In the genomic region with DNA sequence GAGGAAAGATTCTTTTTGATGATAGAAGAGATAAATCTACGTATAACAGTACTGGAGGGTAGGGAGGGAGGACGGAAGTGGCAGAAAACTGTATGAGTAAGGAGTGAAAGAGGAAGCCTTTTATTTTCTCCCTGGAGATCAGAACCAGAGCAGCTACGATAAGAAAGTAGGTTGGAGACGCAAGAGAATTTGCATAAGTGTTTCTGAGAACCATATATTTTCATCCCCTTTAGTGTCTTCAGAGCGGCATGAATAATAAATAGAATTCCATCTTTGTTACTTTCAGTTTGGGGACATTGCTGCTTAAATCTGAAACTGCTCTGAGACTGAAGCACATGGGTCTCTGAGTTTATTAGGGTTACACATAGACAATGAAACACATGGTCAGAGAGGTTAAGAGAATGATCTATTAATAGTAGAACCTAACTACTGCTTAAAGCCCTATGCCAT, we compare ENCODE assay signal across 9 cellular contexts.
DNase-seq lines count a peak whose midpoint lies in the region; ATAC-seq, FAIRE-seq and TF ChIP-seq lines count a peak whose summit lies in the region.
"Had no signal": no experiment of that assay in that cellular context is flagged by ENCODE, and none has a peak within 500 bp of the region (broad histone marks: within the 10 kb centered on the region; RNA-seq: fewer than 3 reads in every experiment).

No MANE protein-coding gene starts in this region.

- H3K27ac Mint-ChIP-seq in activated T-helper 1 cell treated with anti-CD3 and anti-CD28 coated beads, Interleukin-12 subunit alpha, Interleukin-12 subunit beta, Interleukin-2, Interleukin-4 antibody, amounts not matched to agents 30 ng/mL and 10 ng/mL and 1 ng/mL, durations not matched to agents 14 hours and 24 hours and 36 hours = peak overlapping the region; percentile 72

- peak overlapping the region; percentile 71 to 85 (median 80) for H3K4me2 ChIP-seq in BLaER1 treated with 17β-estradiol and CSF1 and Interleukin-3, amounts not matched to agents 10 nM and 100 nM

- no peaks in the 10 kb centered on the region for H3K27me3 Mint-ChIP-seq in activated T-helper 1 cell treated with anti-CD3 and anti-CD28 coated beads, Interleukin-12 subunit alpha, Interleukin-12 subunit beta, Interleukin-2, Interleukin-4 antibody, amounts not matched to agents 30 ng/mL and 10 ng/mL and 1 ng/mL, durations not matched to agents 14 hours and 24 hours and 36 hours (ENCODE audit: insufficient read depth)

- H3K27me3 ChIP-seq in BLaER1 treated with 17β-estradiol and CSF1 and Interleukin-3, amounts not matched to agents 10 nM and 100 nM = peaks cover 0 to 16% (median 0%) of the 10 kb centered on the region in 11 experiments; a peak in 2 of 22 replicates
- H3K27me3 ChIP-seq in skeletal muscle tissue (ENCODE audit: control insufficient read depth in 3 of 3, insufficient read depth in 3 of 3, low read length in 3 of 3) = no peaks in the 10 kb centered on the region
- H3K27me3 ChIP-seq in thyroid gland = no peaks in the 10 kb centered on the region
- H3K27me3 ChIP-seq: cardiac muscle cell had no signal

- peak overlapping the region; percentile 45 for H3K4me3 Mint-ChIP-seq in activated T-helper 1 cell treated with anti-CD3 and anti-CD28 coated beads, Interleukin-12 subunit alpha, Interleukin-12 subunit beta, Interleukin-2, Interleukin-4 antibody, amounts not matched to agents 30 ng/mL and 10 ng/mL and 1 ng/mL, durations not matched to agents 14 hours and 24 hours and 36 hours

- no peaks in the 10 kb centered on the region for H3K36me3 ChIP-seq in BLaER1 treated with 17β-estradiol and CSF1 and Interleukin-3, amounts not matched to agents 10 nM and 100 nM
- H3K36me3 ChIP-seq in skeletal muscle tissue (ENCODE audit: control insufficient read depth in 3 of 3, insufficient read depth in 3 of 3, low read length in 3 of 3) = no peaks in the 10 kb centered on the region
- H3K36me3 ChIP-seq in thyroid gland = no peaks in the 10 kb centered on the region
- H3K36me3 ChIP-seq: cardiac muscle cell had no signal

- ATAC-seq in HG03175 (IDR thresholded peaks at IDR 0.05; ENCODE audit: unreplicated experiment) = peak; percentile 92
- no peak for ATAC-seq in left cardiac atrium

- WGBS in thyroid gland, 2 donors = 68 to 70% methylated on average over 5 of the region's 5 CpGs

- H3K9me3 Mint-ChIP-seq in activated T-helper 1 cell treated with anti-CD3 and anti-CD28 coated beads, Interleukin-12 subunit alpha, Interleukin-12 subunit beta, Interleukin-2, Interleukin-4 antibody, amounts not matched to agents 30 ng/mL and 10 ng/mL and 1 ng/mL, durations not matched to agents 14 hours and 24 hours and 36 hours = no peaks in the 10 kb centered on the region

- peaks cover 42 to 64% (median 60%) of the 10 kb centered on the region in 10 experiments for H3K4me1 ChIP-seq in BLaER1 treated with 17β-estradiol and CSF1 and Interleukin-3, amounts not matched to agents 10 nM and 100 nM
- H3K4me1 ChIP-seq in skeletal muscle tissue (ENCODE audit: control insufficient read depth in 3 of 3, insufficient read depth in 3 of 3, low read length in 3 of 3) = peaks cover 0 to 11% (median 0%) of the 10 kb centered on the region in 3 donors
- H3K4me1 ChIP-seq in thyroid gland = no peaks in the 10 kb centered on the region

- H3K4me1 Mint-ChIP-seq in activated T-helper 1 cell treated with anti-CD3 and anti-CD28 coated beads, Interleukin-12 subunit alpha, Interleukin-12 subunit beta, Interleukin-2, Interleukin-4 antibody, amounts not matched to agents 30 ng/mL and 10 ng/mL and 1 ng/mL, durations not matched to agents 14 hours and 24 hours and 36 hours (ENCODE audit: low read depth) = peaks cover 50% of the 10 kb centered on the region

- no peaks in the 10 kb centered on the region for H4K20me1 ChIP-seq in BLaER1 treated with 17β-estradiol and CSF1 and Interleukin-3, amounts not matched to agents 10 nM and 100 nM

- peak overlapping the region in 7 of 10 experiments; percentile 5 to 54 (median 16); a peak in 7 of 20 replicates for H3K4me3 ChIP-seq in BLaER1 treated with 17β-estradiol and CSF1 and Interleukin-3, amounts not matched to agents 10 nM and 100 nM
- peak overlapping the region in 2 of 3 donors; percentile 8 to 38 for H3K4me3 ChIP-seq in skeletal muscle tissue (ENCODE audit: low read length in 3 of 3)
- no peak overlapping the region for H3K4me3 ChIP-seq in thyroid gland (replicated peaks in 1 of 3)
- H3K4me3 ChIP-seq: cardiac muscle cell had no signal

- intact Hi-C loops in activated T-helper 1 cell treated with anti-CD3 and anti-CD28 coated beads, Interleukin-12 subunit alpha, Interleukin-12 subunit beta, Interleukin-2, Interleukin-4 antibody, amounts not matched to agents 30 ng/mL and 10 ng/mL and 1 ng/mL, durations not matched to agents 14 hours and 24 hours and 36 hours (cut with micrococcal nuclease) = loop anchor here (1.0 to 2.0 kb wide), 4 partner anchors 15 to 232 kb away; no protein-coding TSS in a partner anchor
- intact Hi-C loops in thyroid gland (cut with DNase I) (no loop called here), left cardiac atrium (cut with DNase I) (no loop called here)

- no peaks in the 10 kb centered on the region for H3K36me3 Mint-ChIP-seq in activated T-helper 1 cell treated with anti-CD3 and anti-CD28 coated beads, Interleukin-12 subunit alpha, Interleukin-12 subunit beta, Interleukin-2, Interleukin-4 antibody, amounts not matched to agents 30 ng/mL and 10 ng/mL and 1 ng/mL, durations not matched to agents 14 hours and 24 hours and 36 hours (ENCODE audit: low read depth)

- peak overlapping the region in 9 of 11 experiments; percentile 1 to 63 (median 53); a peak in 14 of 22 replicates for H3K27ac ChIP-seq in BLaER1 treated with 17β-estradiol and CSF1 and Interleukin-3, amounts not matched to agents 10 nM and 100 nM
- no peak overlapping the region for H3K27ac ChIP-seq in skeletal muscle tissue (ENCODE audit: low read depth, low read length)
- H3K27ac ChIP-seq in thyroid gland = no peak overlapping the region
- H3K27ac ChIP-seq: cardiac muscle cell had no signal

- peak overlapping the region in 5 of 11 experiments; percentile 2 to 46 (median 30); a peak in 8 of 22 replicates for H3K9ac ChIP-seq in BLaER1 treated with 17β-estradiol and CSF1 and Interleukin-3, amounts not matched to agents 10 nM and 100 nM
- peak overlapping the region in 1 of 3 donors; percentile 2 for H3K9ac ChIP-seq in skeletal muscle tissue (ENCODE audit: low read depth in 1 of 3, low read length in 3 of 3)

- FAIRE-seq in GM19239 (lab: Jason Lieb, UNC) = peak; percentile 86

- no peak for TF ChIP-seq POLR2A in thyroid gland (IDR thresholded peaks at IDR 0.05)

- TF ChIP-seq CTCF in thyroid gland (IDR thresholded peaks at IDR 0.05) = no peak

- H3K9me3 ChIP-seq in BLaER1 treated with 17β-estradiol and CSF1 and Interleukin-3, amounts not matched to agents 10 nM and 100 nM (replicated peaks in 1 of 11) = peaks cover 0 to 4% (median 0%) of the 10 kb centered on the region in 11 experiments; a peak in 3 of 22 replicates
- H3K9me3 ChIP-seq in skeletal muscle tissue (ENCODE audit: control insufficient read depth in 3 of 3, low read length in 3 of 3) (no peaks in the 10 kb centered on the region), thyroid gland (no peaks in the 10 kb centered on the region)

- DNase-seq in GM19239 (ENCODE audit: insufficient read length, low spot score) (peak; percentile 38), thyroid gland (no peak), UCSD-AML1 (lab: John Stamatoyannopoulos, UW; ENCODE audit: unreplicated experiment) (no peak), left cardiac atrium (no peak)
- DNase-seq in activated T-helper 1 cell treated with anti-CD3 and anti-CD28 coated beads, Interleukin-12 subunit alpha, Interleukin-12 subunit beta, Interleukin-2, Interleukin-4 antibody, amounts not matched to agents 30 ng/mL and 10 ng/mL and 1 ng/mL, durations not matched to agents 14 hours and 24 hours and 36 hours (ENCODE audit: low spot score) = no peak

Comparison
In these comparisons a context has a peak if more than half of its experiments do, and no peak if none do; other contexts are left out.
1. H3K27ac ChIP-seq: peak in BLaER1 treated with 17β-estradiol and CSF1 and Interleukin-3, amounts not matched to agents 10 nM and 100 nM (9 of 11); none in skeletal muscle tissue (single experiment) and thyroid gland (0 of 3).
2. H3K4me3 ChIP-seq: peak in BLaER1 treated with 17β-estradiol and CSF1 and Interleukin-3, amounts not matched to agents 10 nM and 100 nM (7 of 10) and skeletal muscle tissue (2 of 3); none in thyroid gland (0 of 3).